Comparison of ENCODE assay signal across 2 cellular contexts in genomic region chr1:16521679-16522078, GRCh38. TPM values are rescaled to one million over a fixed set of nuclear protein-coding genes. Genes with fewer than 3 reads are reported as not detected.
"Had no signal": no experiment of that assay in that cellular context is flagged by ENCODE, and none has a peak within 500 bp of the region (broad histone marks: within the 10 kb centered on the region; RNA-seq: fewer than 3 reads in every experiment).

No MANE protein-coding gene starts in this region.

RNA-seq across cellular contexts. Expression of gene RNU1-1, which starts 7.6 kb away (rescaled TPM):
- polyA plus RNA-seq: adrenal gland, aorta had no signal
